ENCODE assay signal across 17 cellular contexts in the genomic region with DNA sequence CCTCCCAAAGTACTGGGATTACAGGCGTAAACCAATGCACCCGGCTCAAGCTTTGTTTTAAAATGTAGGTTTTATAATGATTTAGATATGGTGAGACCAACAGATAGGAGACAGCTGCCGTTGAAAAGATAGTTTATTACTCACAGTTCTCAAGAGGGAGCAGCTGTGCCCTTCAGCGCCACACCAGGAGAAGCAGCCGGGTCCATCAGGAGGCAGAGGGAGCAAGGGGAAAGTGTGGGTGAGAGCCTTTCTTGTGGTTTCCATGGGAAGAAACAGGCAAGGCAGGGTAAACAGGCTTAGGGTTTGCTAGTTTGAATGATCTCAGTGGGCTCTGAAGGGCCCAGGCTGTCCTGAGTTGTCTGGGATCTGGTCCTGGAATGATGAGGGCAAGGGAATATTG.
"Had no signal": no experiment of that assay in that cellular context is flagged by ENCODE, and none has a peak within 500 bp of the region (broad histone marks: within the 10 kb centered on the region; RNA-seq: fewer than 3 reads in every experiment).

No MANE protein-coding gene starts in this region.

- ATAC-seq: effector memory CD8-positive, alpha-beta T cell; gastroesophageal sphincter; left lobe of liver; natural killer cell treated with Interleukin-12 subunit alpha and Interleukin-12 subunit beta and Interleukin-15 and Interleukin-18, amount 100 ng/mL, for 72 hours; pancreas; right cardiac atrium; upper lobe of right lung had no signal

- H3K4me3 Mint-ChIP-seq: dendritic cell treated with granulocyte-macrophage colony-stimulating factor and Interleukin-4, amounts not matched to agents 40 ng/mL and 50 ng/mL, for 4 days; effector memory CD8-positive, alpha-beta T cell; natural killer cell treated with Interleukin-12 subunit alpha and Interleukin-12 subunit beta and Interleukin-15 and Interleukin-18, amount 100 ng/mL, for 72 hours had no signal

- H3K36me3 Mint-ChIP-seq: natural killer cell treated with Interleukin-12 subunit alpha and Interleukin-12 subunit beta and Interleukin-15 and Interleukin-18, amount 100 ng/mL, for 72 hours had no signal

- H3K27me3 Mint-ChIP-seq: effector memory CD8-positive, alpha-beta T cell; natural killer cell treated with Interleukin-12 subunit alpha and Interleukin-12 subunit beta and Interleukin-15 and Interleukin-18, amount 100 ng/mL, for 72 hours had no signal

- DNase-seq: effector memory CD8-positive, alpha-beta T cell; foreskin fibroblast; glutamatergic neuron; islet precursor cell; mammary epithelial cell; occipital lobe; pancreas; right cardiac atrium; stimulated activated CD4-positive, alpha-beta T cell treated with anti-CD3 and anti-CD28 coated beads, Interleukin-2, amount 100 ng/mL, for 48 hours; stimulated activated naive CD4-positive, alpha-beta T cell treated with Interleukin-2 at 50 U/mL for 16 hours; thyroid gland; upper lobe of right lung had no signal

- H3K27ac Mint-ChIP-seq: dendritic cell treated with granulocyte-macrophage colony-stimulating factor and Interleukin-4, amounts not matched to agents 40 ng/mL and 50 ng/mL, for 4 days; effector memory CD8-positive, alpha-beta T cell; natural killer cell treated with Interleukin-12 subunit alpha and Interleukin-12 subunit beta and Interleukin-15 and Interleukin-18, amount 100 ng/mL, for 72 hours; progenitor cell of endocrine pancreas had no signal

- H3K9me3 Mint-ChIP-seq: dendritic cell treated with granulocyte-macrophage colony-stimulating factor and Interleukin-4, amounts not matched to agents 40 ng/mL and 50 ng/mL, for 4 days had no signal
